Comparison of ENCODE assay signal across 1 cellular context in the genomic region with DNA sequence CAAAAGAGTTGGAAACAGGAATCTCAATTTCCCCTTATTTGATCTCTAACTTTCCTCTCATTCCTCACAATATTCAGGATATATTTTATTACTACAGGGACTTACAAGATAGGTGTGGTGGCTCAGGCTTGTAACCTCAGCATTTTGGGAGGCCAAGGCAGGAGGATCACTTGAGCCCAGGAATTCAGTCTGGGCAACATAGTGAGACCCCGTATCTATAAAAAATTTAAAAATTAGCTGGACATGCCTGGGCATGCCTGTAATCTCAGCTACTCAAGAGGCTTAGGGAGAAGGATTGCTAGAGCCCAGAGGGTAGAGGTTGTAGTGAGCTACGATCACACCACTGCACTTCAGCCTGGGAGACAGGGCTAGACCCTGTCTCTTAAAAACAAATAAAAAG.
TF ChIP-seq lines count a peak whose summit lies in the region.

No MANE protein-coding gene starts in this region.

TF ChIP-seq in WTC11, 78 proteins besides CTCF, POLR2A, EP300 and RAD21:
- TF ChIP-seq, protein P1, sequence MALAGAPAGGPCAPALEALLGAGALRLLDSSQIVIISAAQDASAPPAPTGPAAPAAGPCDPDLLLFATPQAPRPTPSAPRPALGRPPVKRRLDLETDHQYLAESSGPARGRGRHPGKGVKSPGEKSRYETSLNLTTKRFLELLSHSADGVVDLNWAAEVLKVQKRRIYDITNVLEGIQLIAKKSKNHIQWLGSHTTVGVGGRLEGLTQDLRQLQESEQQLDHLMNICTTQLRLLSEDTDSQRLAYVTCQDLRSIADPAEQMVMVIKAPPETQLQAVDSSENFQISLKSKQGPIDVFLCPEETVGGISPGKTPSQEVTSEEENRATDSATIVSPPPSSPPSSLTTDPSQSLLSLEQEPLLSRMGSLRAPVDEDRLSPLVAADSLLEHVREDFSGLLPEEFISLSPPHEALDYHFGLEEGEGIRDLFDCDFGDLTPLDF (CRISPR knock-in tag; IDR thresholded peaks at IDR 0.05): no peak
- peak; percentile 79 for TF ChIP-seq ZNF121 (CRISPR knock-in tag; IDR thresholded peaks at IDR 0.05)
- TF ChIP-seq SMAD3 (CRISPR knock-in tag; IDR thresholded peaks at IDR 0.05; ENCODE audit: borderline replicate concordance): no peak
